10 cellular contexts compared by ENCODE assay signal in genomic region chr19:19402656-19403372, GRCh38. TPM values are rescaled to one million over a fixed set of nuclear protein-coding genes. Genes with fewer than 3 reads are reported as not detected.
A peak's percentile ranks its signal among the peaks of the same experiment; 100 is the strongest.
DNase-seq lines count a peak whose midpoint lies in the region; ATAC-seq, FAIRE-seq and TF ChIP-seq lines count a peak whose summit lies in the region.
"Had no signal": no experiment of that assay in that cellular context is flagged by ENCODE, and none has a peak within 500 bp of the region (broad histone marks: within the 10 kb centered on the region; RNA-seq: fewer than 3 reads in every experiment).

No MANE protein-coding gene starts in this region.

- H3K36me3 ChIP-seq in keratinocyte (ENCODE audit: control insufficient read depth in 2 of 2, extremely low read depth in 1 of 2, insufficient read depth in 2 of 2, low read length in 2 of 2) (no peaks in the 10 kb centered on the region), upper lobe of left lung (no peaks in the 10 kb centered on the region)
- H3K36me3 ChIP-seq in effector memory CD4-positive, alpha-beta T cell (ENCODE audit: control insufficient read depth, insufficient read depth, low read length) = no peaks in the 10 kb centered on the region
- H3K36me3 ChIP-seq: prostate gland had no signal

- no peaks in the 10 kb centered on the region for H3K27me3 Mint-ChIP-seq in activated T-helper 17 cell treated with anti-CD3 and anti-CD28 coated beads, Interleukin-2, amount 50 U/mL, for 72 hours

- H3K27ac ChIP-seq in right cardiac atrium (ENCODE audit: low read length) = peak overlapping the region; percentile 30
- peak overlapping the region; percentile 65 for H3K27ac ChIP-seq in keratinocyte (ENCODE audit: control insufficient read depth, insufficient read depth, low read length)
- peak overlapping the region; percentile 46 to 71 (median 70) for H3K27ac ChIP-seq in upper lobe of left lung
- H3K27ac ChIP-seq in effector memory CD4-positive, alpha-beta T cell (ENCODE audit: insufficient read depth, low read length, poor library complexity, severe bottlenecking) = no peak overlapping the region
- H3K27ac ChIP-seq: KMS-11, prostate gland had no signal

- dilution Hi-C loops in keratinocyte (cut with MboI; ENCODE audit: extremely low pct_ligation_motif_present, low sequenced_read_pairs) = no loop called here

- peak overlapping the region; percentile 4 for H3K9ac ChIP-seq in keratinocyte (ENCODE audit: control insufficient read depth, extremely low read depth, insufficient read depth, low read length)
- H3K9ac ChIP-seq: KMS-11 had no signal

- H2AFZ ChIP-seq in keratinocyte (ENCODE audit: control insufficient read depth, low read length) = no peak overlapping the region

- H3K4me3 ChIP-seq in right cardiac atrium (ENCODE audit: low read length) = no peak overlapping the region
- no peak overlapping the region for H3K4me3 ChIP-seq in keratinocyte (ENCODE audit: control insufficient read depth in 2 of 3, extremely low read depth in 1 of 3, insufficient read depth in 2 of 3, low read depth in 1 of 3, low read length in 3 of 3)
- H3K4me3 ChIP-seq in upper lobe of left lung = no peak overlapping the region
- H3K4me3 ChIP-seq in effector memory CD4-positive, alpha-beta T cell (ENCODE audit: insufficient read depth, low read depth, low read length, poor library complexity, severe bottlenecking) = no peak overlapping the region
- H3K4me3 ChIP-seq: prostate gland had no signal

- no peaks in the 10 kb centered on the region for H3K9me3 Mint-ChIP-seq in activated T-helper 17 cell treated with anti-CD3 and anti-CD28 coated beads, Interleukin-2, amount 50 U/mL, for 72 hours

- peaks cover 10% of the 10 kb centered on the region for H4K20me1 ChIP-seq in keratinocyte (ENCODE audit: control insufficient read depth, extremely low read depth, insufficient read depth, low read length)

- no peak overlapping the region for H3K4me3 Mint-ChIP-seq in activated T-helper 17 cell treated with anti-CD3 and anti-CD28 coated beads, Interleukin-2, amount 50 U/mL, for 72 hours

- ATAC-seq in right cardiac atrium (no peak), upper lobe of left lung (ENCODE audit: low FRiP score in 2 of 2) (no peak), GM18519 (IDR thresholded peaks at IDR 0.05; ENCODE audit: low FRiP score, unreplicated experiment) (no peak)
- no peak for ATAC-seq in activated T-helper 17 cell treated with anti-CD3 and anti-CD28 coated beads, Interleukin-2, amount 50 U/mL, for 72 hours (replicated peaks)

- TF ChIP-seq CTCF in keratinocyte (optimal IDR thresholded peaks at IDR 0.05 in 1 of 3, IDR thresholded peaks at IDR 0.05 in 1 of 3, conservative IDR thresholded peaks at IDR 0.05 in 1 of 3; ENCODE audit: extremely low read depth in 1 of 3, insufficient read depth in 2 of 3, low read length in 3 of 3) (no peak), upper lobe of left lung (IDR thresholded peaks at IDR 0.05) (no peak)

- peaks cover 5% of the 10 kb centered on the region for H3K9me1 ChIP-seq in keratinocyte (ENCODE audit: control insufficient read depth, extremely low read depth, insufficient read depth, low read length)

- WGBS in right cardiac atrium = 86% methylated on average over 11 of the region's 11 CpGs
- 79 to 83% methylated on average over 11 of the region's 11 CpGs for WGBS in upper lobe of left lung, 2 donors

- peaks cover 20% of the 10 kb centered on the region for H3K4me1 Mint-ChIP-seq in activated T-helper 17 cell treated with anti-CD3 and anti-CD28 coated beads, Interleukin-2, amount 50 U/mL, for 72 hours

- intact Hi-C loops in right cardiac atrium (cut with DNase I) (loop anchor here in 1 of 4 donors (10.0 kb wide), 1 partner anchor 82 kb away; no protein-coding TSS in a partner anchor), cardiac septum (cut with DNase I) (no loop called here)

- no peak for TF ChIP-seq POLR2A in upper lobe of left lung (IDR thresholded peaks at IDR 0.05)

- H3K27me3 ChIP-seq in right cardiac atrium (ENCODE audit: control insufficient read depth, insufficient read depth) (no peaks in the 10 kb centered on the region), keratinocyte (ENCODE audit: control insufficient read depth, extremely low read depth, insufficient read depth, low read length) (no peaks in the 10 kb centered on the region), upper lobe of left lung (no peaks in the 10 kb centered on the region)
- no peaks in the 10 kb centered on the region for H3K27me3 ChIP-seq in effector memory CD4-positive, alpha-beta T cell (replicated peaks; ENCODE audit: control insufficient read depth, insufficient read depth, low read length, poor library complexity, severe bottlenecking)

- peaks cover 11% of the 10 kb centered on the region for H3K36me3 Mint-ChIP-seq in activated T-helper 17 cell treated with anti-CD3 and anti-CD28 coated beads, Interleukin-2, amount 50 U/mL, for 72 hours (ENCODE audit: low read depth)

- FAIRE-seq in keratinocyte (lab: Jason Lieb, UNC) = no peak

- DNase-seq in right cardiac atrium (no peak), cardiac septum (ENCODE audit: low spot score) (no peak), keratinocyte (ENCODE audit: low read depth, low spot score) (no peak), upper lobe of left lung (no peak), ureter (ENCODE audit: low spot score) (no peak)
- DNase-seq in effector memory CD4-positive, alpha-beta T cell = no peak

- H3K4me1 ChIP-seq in right cardiac atrium (ENCODE audit: control insufficient read depth, insufficient read depth, low read length) = peaks cover 7% of the 10 kb centered on the region
- peaks cover 32% of the 10 kb centered on the region for H3K4me1 ChIP-seq in keratinocyte (ENCODE audit: control insufficient read depth, extremely low read depth, insufficient read depth, low read length)
- peaks cover 42 to 62% (median 43%) of the 10 kb centered on the region in 4 donors for H3K4me1 ChIP-seq in upper lobe of left lung
- peaks cover 18% of the 10 kb centered on the region for H3K4me1 ChIP-seq in effector memory CD4-positive, alpha-beta T cell (ENCODE audit: control insufficient read depth, insufficient read depth, low read length, poor library complexity, severe bottlenecking)

- peak overlapping the region; percentile 3 for H3K27ac Mint-ChIP-seq in activated T-helper 17 cell treated with anti-CD3 and anti-CD28 coated beads, Interleukin-2, amount 50 U/mL, for 72 hours

- TF ChIP-seq EP300 in upper lobe of left lung (IDR thresholded peaks at IDR 0.05) = no peak

- H3K9me3 ChIP-seq in right cardiac atrium (ENCODE audit: control insufficient read depth, low read length) (no peaks in the 10 kb centered on the region), keratinocyte (ENCODE audit: control insufficient read depth, low read depth, low read length) (no peaks in the 10 kb centered on the region), upper lobe of left lung (no peaks in the 10 kb centered on the region)
- no peaks in the 10 kb centered on the region for H3K9me3 ChIP-seq in effector memory CD4-positive, alpha-beta T cell (ENCODE audit: control insufficient read depth, low read length)
- H3K9me3 ChIP-seq: prostate gland had no signal

- H3K4me2 ChIP-seq in keratinocyte (ENCODE audit: control insufficient read depth, extremely low read depth, insufficient read depth, low read depth, low read length) = peak overlapping the region; percentile 25

- H3K79me2 ChIP-seq in keratinocyte (ENCODE audit: control insufficient read depth, insufficient read depth, low read length) = peaks cover 48% of the 10 kb centered on the region

RNA-seq across cellular contexts. Expression of gene GATAD2A, which starts 2.7 kb away (rescaled TPM):
- total RNA-seq in right cardiac atrium (10 to 100 TPM; 31.4 to 53.9 (median 36.0) TPM), cardiac septum (39.9 TPM), upper lobe of left lung (100 to 1,000 TPM in 2 of 6 donors, 10 to 100 TPM in 4; 60.8 to 182 (median 88.0) TPM), ureter (92.7 TPM)
- polyA plus RNA-seq in right cardiac atrium (12.2 TPM), keratinocyte (14.6 to 81.0 TPM (median 28.4 TPM) in 3 replicates)
- 100 to 1,000 TPM in 1 of 2 donors, 10 to 100 TPM in 1; 88.0 to 160 TPM for total RNA-seq in activated T-helper 17 cell treated with anti-CD3 and anti-CD28 coated beads, Interleukin-2, amount 50 U/mL, for 72 hours
- 71.6 TPM for polyA plus RNA-seq in keratinocyte (2011; ENCODE audit: low read depth)
- 26.1 and 55.1 TPM in 2 replicates for polyA plus RNA-seq in keratinocyte (2011; cell fraction: cytosol; rRNA removed)
- polyA plus RNA-seq in keratinocyte (2011; cell fraction: nucleus; rRNA removed) = 33.4 and 37.0 TPM in 2 replicates
- 33.8 and 64.9 TPM in 2 replicates for polyA plus RNA-seq in keratinocyte (2012; ENCODE audit: low replicate concordance)
- polyA minus RNA-seq in keratinocyte = 10.3 to 40.8 TPM (median 17.9 TPM) in 3 replicates
- 76.4 TPM for polyA minus RNA-seq in keratinocyte (2011; cell fraction: cytosol; rRNA and poly(A)+ RNA removed)
- 22.9 and 25.1 TPM in 2 replicates for polyA minus RNA-seq in keratinocyte (2011; cell fraction: nucleus; rRNA and poly(A)+ RNA removed)
